Comparison of ENCODE assay signal across 6 cellular contexts in the genomic region with DNA sequence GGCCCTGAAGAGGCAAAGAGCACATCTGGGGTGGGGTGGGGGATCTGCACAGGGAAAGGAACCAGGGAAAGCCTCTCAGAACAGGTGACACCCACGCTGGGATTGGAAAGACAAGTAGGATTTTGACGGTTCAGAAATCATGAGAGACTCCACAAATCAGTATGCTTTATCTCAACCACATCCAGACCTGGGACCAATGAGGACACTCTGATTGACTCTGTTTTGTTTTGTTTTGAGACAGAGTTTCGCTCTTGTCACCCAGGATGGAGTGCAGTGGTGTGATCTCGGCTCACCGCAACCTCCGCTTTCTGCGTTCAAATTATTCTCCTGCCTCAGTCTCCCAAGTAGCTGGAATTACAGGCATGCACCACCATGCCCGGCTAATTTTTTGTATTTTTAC. TPM values are rescaled to one million over a fixed set of nuclear protein-coding genes. Genes with fewer than 3 reads are reported as not detected.
DNase-seq lines count a peak whose midpoint lies in the region; ATAC-seq and TF ChIP-seq lines count a peak whose summit lies in the region.
"Not testable (repeated sequence)": the region's sequence is repeated elsewhere in the genome, so short reads cannot be mapped to it uniquely, and the experiment has no call there.

No MANE protein-coding gene starts in this region.

- DNase-seq in GM23338 (ENCODE audit: low spot score); mesenchymal stem cell; neural crest cell (ENCODE audit: low read depth, low spot score): not testable (repeated sequence)
- DNase-seq in Karpas-422, result peak; percentile 36
- peak; percentile 20 for DNase-seq in activated CD8-positive, alpha-beta memory T cell treated with anti-CD3 and anti-CD28 coated beads, Interleukin-2, amount 50 U/mL, for 48 hours
- DNase-seq in chondrocyte (ENCODE audit: low spot score), result peak; percentile 11

- H2BK15ac ChIP-seq in mesenchymal stem cell (ENCODE audit: low read depth, poor library complexity, severe bottlenecking), result not testable (repeated sequence)

- H3K23ac ChIP-seq in mesenchymal stem cell (ENCODE audit: low read length in 2 of 2), result peak overlapping the region in 1 of 2 experiments; percentile 87

- not testable (repeated sequence) for H3K27me3 Mint-ChIP-seq in GM23338 (ENCODE audit: insufficient read depth, low read depth, poor library complexity); chondrocyte (ENCODE audit: low read depth); neural crest cell (ENCODE audit: low read depth)

- H4K8ac ChIP-seq in mesenchymal stem cell (ENCODE audit: low read length), result peak overlapping the region; percentile 19

- H3K36me3 ChIP-seq in GM23338 (ENCODE audit: insufficient read depth); Karpas-422 (ENCODE audit: insufficient read depth, low read length); mesenchymal stem cell (ENCODE audit: control insufficient read depth in 1 of 2, insufficient read depth in 2 of 2, low read depth in 1 of 2, low read length in 2 of 2): not testable (repeated sequence)

- ATAC-seq in GM23338, result not testable (repeated sequence)

- not testable (repeated sequence) for H2BK12ac ChIP-seq in mesenchymal stem cell (ENCODE audit: low read length in 2 of 2)

- not testable (repeated sequence) for H2BK120ac ChIP-seq in mesenchymal stem cell (ENCODE audit: low read depth, low read length)

- H3K9me2 ChIP-seq in GM23338 (ENCODE audit: insufficient read depth); Karpas-422 (replicated peaks; ENCODE audit: insufficient read depth, low read length): not testable (repeated sequence)

- H4K20me1 ChIP-seq in GM23338 (replicated peaks; ENCODE audit: insufficient read depth); Karpas-422 (ENCODE audit: insufficient read depth, low read depth, low read length): not testable (repeated sequence)

- H3K9me3 ChIP-seq in Karpas-422 (ENCODE audit: low read length); mesenchymal stem cell (ENCODE audit: control insufficient read depth, low read length): not testable (repeated sequence)

- not testable (repeated sequence) for H3K79me2 ChIP-seq in GM23338 (replicated peaks; ENCODE audit: insufficient read depth); Karpas-422 (ENCODE audit: low read length)

- not testable (repeated sequence) for H2AK5ac ChIP-seq in mesenchymal stem cell (ENCODE audit: low read length, severe bottlenecking)

- not testable (repeated sequence) for H3F3A ChIP-seq in GM23338 (replicated peaks; ENCODE audit: low read depth)

- H3K4me2 ChIP-seq in GM23338; Karpas-422 (ENCODE audit: low read depth, low read length, poor library complexity, severe bottlenecking); mesenchymal stem cell (ENCODE audit: low read length, poor library complexity, severe bottlenecking): not testable (repeated sequence)

- not testable (repeated sequence) for H3K18ac ChIP-seq in mesenchymal stem cell (ENCODE audit: low read depth in 1 of 2, low read length in 2 of 2)

- not testable (repeated sequence) for H3K4me3 Mint-ChIP-seq in GM23338; chondrocyte (ENCODE audit: unreplicated experiment); neural crest cell

- H3K9ac ChIP-seq in Karpas-422 (ENCODE audit: low read length); mesenchymal stem cell (ENCODE audit: low read length): not testable (repeated sequence)

- not testable (repeated sequence) for H3K14ac ChIP-seq in mesenchymal stem cell (ENCODE audit: low read length in 2 of 2)

- not testable (repeated sequence) for H3K4ac ChIP-seq in mesenchymal stem cell (ENCODE audit: low read depth in 1 of 2, low read length in 2 of 2)

- not testable (repeated sequence) for H3K9me3 Mint-ChIP-seq in GM23338; chondrocyte (ENCODE audit: low read depth); neural crest cell

- peaks cover 12% of the 10 kb centered on the region for H3K4me1 Mint-ChIP-seq in GM23338
- peaks cover 14% of the 10 kb centered on the region for H3K4me1 Mint-ChIP-seq in chondrocyte (ENCODE audit: low read depth)
- H3K4me1 Mint-ChIP-seq in neural crest cell, result not testable (repeated sequence)

- WGBS in mesenchymal stem cell, result 98% methylated on average over 7 of the region's 8 CpGs

- H3K27ac ChIP-seq in GM23338 (ENCODE audit: low read depth); Karpas-422 (ENCODE audit: low read length); mesenchymal stem cell (ENCODE audit: low read length, poor library complexity, severe bottlenecking): not testable (repeated sequence)

- not testable (repeated sequence) for H3K27me3 ChIP-seq in GM23338 (ENCODE audit: insufficient read depth); Karpas-422 (ENCODE audit: low read length); mesenchymal stem cell (ENCODE audit: control insufficient read depth in 1 of 2, insufficient read depth in 1 of 2, low read length in 2 of 2)

- not testable (repeated sequence) for H4K91ac ChIP-seq in mesenchymal stem cell (ENCODE audit: low read length)

- H2BK5ac ChIP-seq in mesenchymal stem cell (ENCODE audit: low read depth, low read length, poor library complexity, severe bottlenecking), result not testable (repeated sequence)

- not testable (repeated sequence) for H3K36me3 Mint-ChIP-seq in GM23338 (ENCODE audit: low read depth); chondrocyte (ENCODE audit: low read depth); neural crest cell (ENCODE audit: low read depth)

- peaks cover 10% of the 10 kb centered on the region; the same call in 1 of the 2 replicates for H3K4me1 ChIP-seq in GM23338 (ENCODE audit: insufficient read depth)
- not testable (repeated sequence) for H3K4me1 ChIP-seq in Karpas-422 (ENCODE audit: low read length); mesenchymal stem cell (ENCODE audit: control insufficient read depth, insufficient read depth, low read depth, low read length)

- not testable (repeated sequence) for H3K79me1 ChIP-seq in mesenchymal stem cell (replicated peaks; ENCODE audit: low read length, poor library complexity, severe bottlenecking)

- H3K27ac Mint-ChIP-seq in GM23338; chondrocyte (ENCODE audit: unreplicated experiment): not testable (repeated sequence)
- H3K27ac Mint-ChIP-seq in neural crest cell (ENCODE audit: unreplicated experiment), result peak overlapping the region; percentile 35

- TF ChIP-seq CTCF in GM23338 (conservative IDR thresholded peaks at IDR 0.05; ENCODE audit: low read depth in 2 of 2); chondrocyte (IDR thresholded peaks at IDR 0.05); neural crest cell (conservative IDR thresholded peaks at IDR 0.05): not testable (repeated sequence)

- not testable (repeated sequence) for H3K4me3 ChIP-seq in GM23338; Karpas-422 (ENCODE audit: low read length); mesenchymal stem cell (ENCODE audit: insufficient read depth in 1 of 2, low read depth in 1 of 2, low read length in 2 of 2)

- 0 out of 2 replicates have a peak overlapping the region, but pooled peaks have one; percentile 3 for H2AFZ ChIP-seq in GM23338
- H2AFZ ChIP-seq in Karpas-422 (ENCODE audit: low read length); mesenchymal stem cell (ENCODE audit: low read depth, low read length): not testable (repeated sequence)

RNA-seq across cellular contexts. Expression of a gene that starts 43.0 kb away (rescaled TPM):
- 257 and 280 TPM in 2 replicates for total RNA-seq in GM23338 (2014; rRNA removed; shearing (Covaris generic))
- polyA plus RNA-seq in GM23338 (2016; fragmentation: Nextera tagmentation; extraction: Ambion mirVana), result 121 and 129 TPM in 2 replicates
- 1.1 TPM in 1 of 2 replicates, not detected in the other for total RNA-seq in Karpas-422 (2014; rRNA removed; shearing (Covaris generic); ENCODE audit: low replicate concordance)
- total RNA-seq in chondrocyte (808 to 1,105 TPM (median 1,102 TPM) in 3 replicates), neural crest cell (73.9 and 77.1 TPM in 2 replicates)
- polyA plus RNA-seq in mesenchymal stem cell (2013, experiment 1 of 2), result 359 TPM
- polyA plus RNA-seq in mesenchymal stem cell (2013, experiment 2 of 2), result 344 TPM

Comparison
In these comparisons a context has a peak if more than half of its experiments do, and no peak if none do; other contexts are left out.
1. RNA of a gene that starts 43.0 kb away (total RNA-seq): 808 to 1,105 TPM in chondrocyte, 257 to 280 TPM in GM23338 and 73.9 to 77.1 TPM in neural crest cell; 1.1 TPM in Karpas-422; every median in the first group is over 10 times any median in the second.